ENCODE assay signal across 15 cellular contexts in genomic region chr6:146029573-146030184, GRCh38. TPM values are rescaled to one million over a fixed set of nuclear protein-coding genes. Genes with fewer than 3 reads are reported as not detected.
"Had no signal": no experiment of that assay in that cellular context is flagged by ENCODE, and none has a peak within 500 bp of the region (broad histone marks: within the 10 kb centered on the region; RNA-seq: fewer than 3 reads in every experiment).

No MANE protein-coding gene starts in this region.

- H3K4me1 Mint-ChIP-seq: T-helper 17 cell had no signal

- H3K27ac Mint-ChIP-seq: activated B cell treated with CpG ODN at 0.5 μM for 24 hours; activated naive CD4-positive, alpha-beta T cell treated with anti-CD3 and anti-CD28 coated beads, Interleukin-2, amount 50 U/mL, for 72 hours; naive thymus-derived CD4-positive, alpha-beta T cell; stimulated activated naive B cell treated with anti-CD40 and anti-IgM and Interleukin-4, amounts not matched to agents 10 μg/mL and 1 μg/mL and 100 μg/mL, for 72 hours; T-helper 17 cell had no signal

- H3K9me3 ChIP-seq: esophagus squamous epithelium, lower lobe of right lung, upper lobe of left lung had no signal

- H3K27ac ChIP-seq: brain microvascular endothelial cell, esophagus squamous epithelium, lower lobe of right lung, upper lobe of left lung had no signal

- H3K4me3 ChIP-seq: esophagus squamous epithelium, lower lobe of right lung, upper lobe of left lung had no signal

- DNase-seq: activated B cell treated with CpG ODN at 0.5 μM for 24 hours; activated T-cell treated with anti-CD3 and anti-CD28 coated beads, Interleukin-2, amount 50 U/mL, for 1 hour; amniotic stem cell; brain microvascular endothelial cell; esophagus squamous epithelium; foreskin fibroblast; lower lobe of right lung; naive thymus-derived CD4-positive, alpha-beta T cell; stimulated activated CD4-positive, alpha-beta T cell treated with anti-CD3 and anti-CD28 coated beads, Interleukin-2, amount 100 ng/mL, for 24 hours; stimulated activated naive B cell treated with anti-CD40 and anti-IgM and Interleukin-4, amounts not matched to agents 10 μg/mL and 1 μg/mL and 100 μg/mL, for 72 hours; T-helper 17 cell had no signal

- H3K36me3 Mint-ChIP-seq: naive thymus-derived CD4-positive, alpha-beta T cell; stimulated activated naive B cell treated with anti-CD40 and anti-IgM and Interleukin-4, amounts not matched to agents 10 μg/mL and 1 μg/mL and 100 μg/mL, for 72 hours had no signal

- ATAC-seq: activated naive CD4-positive, alpha-beta T cell treated with anti-CD3 and anti-CD28 coated beads, Interleukin-2, amount 50 U/mL, for 72 hours; lower lobe of right lung; naive thymus-derived CD4-positive, alpha-beta T cell; sciatic nerve; stimulated activated naive B cell treated with anti-CD40 and anti-IgM and Interleukin-4, amounts not matched to agents 10 μg/mL and 1 μg/mL and 100 μg/mL, for 72 hours; T-helper 17 cell had no signal

- H3K9me3 Mint-ChIP-seq: activated B cell treated with CpG ODN at 0.5 μM for 24 hours; activated naive CD4-positive, alpha-beta T cell treated with anti-CD3 and anti-CD28 coated beads, Interleukin-2, amount 50 U/mL, for 72 hours had no signal

- H3K36me3 ChIP-seq: brain microvascular endothelial cell, esophagus squamous epithelium, lower lobe of right lung, upper lobe of left lung had no signal

- H3K4me3 Mint-ChIP-seq: activated B cell treated with CpG ODN at 0.5 μM for 24 hours; stimulated activated naive B cell treated with anti-CD40 and anti-IgM and Interleukin-4, amounts not matched to agents 10 μg/mL and 1 μg/mL and 100 μg/mL, for 72 hours; T-helper 17 cell had no signal

RNA-seq across cellular contexts. Expression of gene GRM1, which starts 0.8 kb away (rescaled TPM):
- total RNA-seq: activated B cell treated with CpG ODN at 0.5 μM for 24 hours; activated naive CD4-positive, alpha-beta T cell treated with anti-CD3 and anti-CD28 coated beads, Interleukin-2, amount 50 U/mL, for 72 hours; esophagus squamous epithelium; mononuclear cell; naive thymus-derived CD4-positive, alpha-beta T cell; T-helper 17 cell had no signal
- polyA plus RNA-seq: naive thymus-derived CD4-positive, alpha-beta T cell had no signal
